ENCODE assay signal across 15 cellular contexts in the genomic region with DNA sequence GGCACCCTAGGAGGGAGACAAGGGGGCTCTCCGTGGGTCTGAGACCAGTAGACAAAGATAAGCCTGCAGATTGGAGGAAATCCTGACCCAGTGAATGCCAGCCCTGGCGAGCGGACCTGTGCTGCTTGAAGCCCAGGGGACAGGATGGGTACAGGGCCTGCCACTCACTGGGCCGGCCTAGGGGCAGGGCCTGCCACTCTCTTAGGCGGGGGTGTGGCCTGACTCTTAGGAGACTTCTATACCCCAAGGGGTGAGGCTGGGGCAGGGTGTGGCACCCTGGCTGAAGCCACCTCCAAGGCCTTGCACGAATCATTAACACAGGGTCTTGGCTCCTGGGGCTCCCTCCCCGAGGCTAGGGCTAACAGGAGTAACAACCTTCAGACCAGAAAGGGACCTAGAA. TPM values are rescaled to one million over a fixed set of nuclear protein-coding genes. Genes with fewer than 3 reads are reported as not detected.
DNase-seq lines count a peak whose midpoint lies in the region; TF ChIP-seq lines count a peak whose summit lies in the region.
"Had no signal": no experiment of that assay in that cellular context is flagged by ENCODE, and none has a peak within 500 bp of the region (broad histone marks: within the 10 kb centered on the region; RNA-seq: fewer than 3 reads in every experiment).

No MANE protein-coding gene starts in this region.

- no peak for DNase-seq in neural crest cell (ENCODE audit: low read depth, low spot score)
- no peak for DNase-seq in HT-29 (ENCODE audit: low spot score)
- DNase-seq in midbrain (lab: John Stamatoyannopoulos, UW): no peak
- no peak for DNase-seq in NCI-H187 treated with DMSO at 0.1 percent for 48 hours (lab: John Stamatoyannopoulos, UW)
- DNase-seq: DMS53; erythroblast; left cardiac atrium; NCI-H146; OCI-M1; stimulated activated CD4-positive, alpha-beta T cell treated with anti-CD3 and anti-CD28 coated beads, Interleukin-12 subunit alpha, Interleukin-12 subunit beta, amount 100 ng/mL, for 4 hours; stimulated activated naive CD4-positive, alpha-beta T cell treated with Interleukin-2 at 50 U/mL for 16 hours had no signal

- H3K4me3 ChIP-seq in HUES48 (ENCODE audit: low read depth, low read length) (no peak overlapping the region), ectodermal cell (ENCODE audit: insufficient read depth, low read depth, low read length) (no peak overlapping the region)

- H3K27ac Mint-ChIP-seq in neural crest cell (ENCODE audit: unreplicated experiment): peak overlapping the region; percentile 78

- 75 to 80% methylated on average over 7 of the region's 7 CpGs for WGBS in ectodermal cell, 2 experiments

- H3K36me3 Mint-ChIP-seq in neural crest cell (ENCODE audit: low read depth): peaks cover 1% of the 10 kb centered on the region

- H3K36me3 ChIP-seq in HUES48 (ENCODE audit: control insufficient read depth, insufficient read depth, low read length) (peaks cover 13% of the 10 kb centered on the region), ectodermal cell (ENCODE audit: control insufficient read depth, insufficient read depth, low read length) (no peaks in the 10 kb centered on the region)

- H3K27ac ChIP-seq in C4-2B: peak overlapping the region; percentile 93
- H3K27ac ChIP-seq in HUES48 (ENCODE audit: low read depth, low read length): peak overlapping the region; percentile 89
- peak overlapping the region; percentile 79 for H3K27ac ChIP-seq in ectodermal cell (ENCODE audit: insufficient read depth, low read depth, low read length, poor library complexity, severe bottlenecking)
- H3K27ac ChIP-seq: HL-60 had no signal

- H3K9me3 ChIP-seq in HUES48 (ENCODE audit: control insufficient read depth, insufficient read depth, low read length): no peaks in the 10 kb centered on the region
- no peaks in the 10 kb centered on the region for H3K9me3 ChIP-seq in ectodermal cell (ENCODE audit: control insufficient read depth, low read length)

- peaks cover 51% of the 10 kb centered on the region for H3K4me1 Mint-ChIP-seq in neural crest cell

- peak overlapping the region; percentile 9 for H3K4me3 Mint-ChIP-seq in neural crest cell

- no peaks in the 10 kb centered on the region for H3K9me3 Mint-ChIP-seq in neural crest cell

- H3K9ac ChIP-seq in HUES48 (ENCODE audit: low read depth, low read length): no peak overlapping the region

- no peak for TF ChIP-seq CTCF in C4-2B (conservative IDR thresholded peaks at IDR 0.05)
- no peak for TF ChIP-seq CTCF in neural crest cell (conservative IDR thresholded peaks at IDR 0.05)

- no peaks in the 10 kb centered on the region for H3K27me3 ChIP-seq in HUES48 (ENCODE audit: control insufficient read depth, insufficient read depth, low read length)
- no peaks in the 10 kb centered on the region for H3K27me3 ChIP-seq in ectodermal cell (ENCODE audit: control insufficient read depth, insufficient read depth, low read length, poor library complexity, severe bottlenecking)

- no peaks in the 10 kb centered on the region for H3K27me3 Mint-ChIP-seq in neural crest cell (ENCODE audit: low read depth)

- H3K4me1 ChIP-seq in HUES48 (ENCODE audit: control insufficient read depth, insufficient read depth, low read length): peaks cover 28% of the 10 kb centered on the region
- H3K4me1 ChIP-seq in ectodermal cell (ENCODE audit: control insufficient read depth, insufficient read depth, low read length): peaks cover 26% of the 10 kb centered on the region

RNA-seq across cellular contexts. Expression of a gene that starts 30.7 kb away (rescaled TPM):
- polyA plus RNA-seq in ectodermal cell (2013, experiment 1 of 4): 4.8 TPM
- 4.7 TPM for polyA plus RNA-seq in ectodermal cell (2013, experiment 2 of 4)
- 5.6 TPM for polyA plus RNA-seq in ectodermal cell (2013, experiment 3 of 4)
- 4.0 TPM for polyA plus RNA-seq in ectodermal cell (2013, experiment 4 of 4)
- 8.6 and 8.8 TPM in 2 replicates for total RNA-seq in neural crest cell
- total RNA-seq in HT-29 (2014; rRNA removed; shearing (Covaris generic)): 5.3 and 7.7 TPM in 2 replicates
